Comparison of ENCODE assay signal across 14 cellular contexts in the genomic region with DNA sequence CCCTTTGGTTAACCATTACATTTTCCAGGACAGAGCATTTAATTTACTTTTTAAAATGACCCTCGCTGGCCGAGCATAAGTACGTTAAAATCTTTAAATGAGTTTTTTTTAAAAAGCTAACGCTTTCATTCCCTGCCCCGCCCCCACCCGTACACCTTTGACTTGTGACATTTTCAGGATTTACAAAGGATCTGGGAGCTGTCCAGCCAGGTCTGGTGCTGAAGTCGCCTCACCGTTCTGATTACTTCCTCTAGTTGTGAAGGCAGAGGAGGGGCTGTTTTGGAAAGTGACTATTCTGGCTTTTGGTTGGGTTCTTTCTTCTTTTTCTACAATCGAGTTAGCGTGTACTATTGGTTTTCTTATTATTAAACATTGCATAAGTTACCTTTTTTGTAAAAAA. TPM values are rescaled to one million over a fixed set of nuclear protein-coding genes. Genes with fewer than 3 reads are reported as not detected.
A peak's percentile ranks its signal among the peaks of the same experiment; 100 is the strongest.
DNase-seq lines count a peak whose midpoint lies in the region; ATAC-seq, FAIRE-seq and TF ChIP-seq lines count a peak whose summit lies in the region.
"Had no signal": no experiment of that assay in that cellular context is flagged by ENCODE, and none has a peak within 500 bp of the region (broad histone marks: within the 10 kb centered on the region; RNA-seq: fewer than 3 reads in every experiment).

No MANE protein-coding gene starts in this region.

- TF ChIP-seq CTCF in A549 (IDR thresholded peaks at IDR 0.05), result no peak
- no peak for TF ChIP-seq CTCF in H9 (conservative IDR thresholded peaks at IDR 0.05)
- TF ChIP-seq CTCF in WTC11 (IDR thresholded peaks at IDR 0.05), result no peak
- no peak for TF ChIP-seq CTCF in CD4-positive, alpha-beta T cell (IDR thresholded peaks at IDR 0.05)

- H3K4me1 Mint-ChIP-seq in H9 (peaks cover 8 to 19% of the 10 kb centered on the region in 2 experiments), WTC11 (peaks cover 12% of the 10 kb centered on the region; the same call in 1 of the 2 replicates)
- H3K4me1 Mint-ChIP-seq in CD4-positive, alpha-beta T cell (ENCODE audit: low read depth), result no peaks in the 10 kb centered on the region

- H3K23me2 ChIP-seq in H9 (ENCODE audit: insufficient read length, low read depth, low read length, poor library complexity, severe bottlenecking), result peaks cover 17% of the 10 kb centered on the region

- CTCF ChIA-PET in A549 (lab: Yijun Ruan, JAX) (interaction anchor here (1.5 kb wide), 2 partner anchors 11 to 727 kb away, joined by 4 read pairs; no protein-coding TSS in a partner anchor), WTC11 (lab: Charles Lee) (interaction anchor here (0.6 kb wide), 1 partner anchor 18 kb away, joined by 3 read pairs; no protein-coding TSS in a partner anchor)
- CTCF ChIA-PET in CD4-positive, alpha-beta T cell (lab: Charles Lee), result no interaction called here

- H3K4me1 ChIP-seq in A549 (peaks cover 4% of the 10 kb centered on the region; the same call in 1 of the 3 replicates), H9 (ENCODE audit: insufficient read depth, low read length) (no peaks in the 10 kb centered on the region)

- peaks cover 56% of the 10 kb centered on the region for H3K27me3 Mint-ChIP-seq in H9 (ENCODE audit: low read depth)
- peaks cover 57% of the 10 kb centered on the region for H3K27me3 Mint-ChIP-seq in WTC11 (ENCODE audit: low read depth)
- H3K27me3 Mint-ChIP-seq in CD4-positive, alpha-beta T cell, result peaks cover 49% of the 10 kb centered on the region

- H2BK12ac ChIP-seq in H9 (ENCODE audit: insufficient read length, low read depth, low read length), result no peak overlapping the region

- H3K4ac ChIP-seq in H9 (ENCODE audit: low read depth, low read length), result no peak overlapping the region

- no peak overlapping the region for H3K56ac ChIP-seq in H9 (ENCODE audit: insufficient read length, low read depth, low read length)

- H3K79me1 ChIP-seq in H9 (ENCODE audit: insufficient read depth, low read depth, low read length, poor library complexity, severe bottlenecking), result no peaks in the 10 kb centered on the region

- 19% methylated on average over 8 of the region's 10 CpGs for whole genome bisulfite sequencing in A549 (ENCODE audit: missing lambda C conversion rate)
- WGBS in H9 (ENCODE audit: extremely low coverage, insufficient read length, low lambda C conversion rate), result no CpG with 5 or more reads among the region's 10 CpGs

- H3K4me2 ChIP-seq in A549 (no peak overlapping the region), H9 (ENCODE audit: insufficient read depth, insufficient read length, low read length) (no peak overlapping the region)

- no peak overlapping the region for H3K4me3 Mint-ChIP-seq in H9
- no peak overlapping the region for H3K4me3 Mint-ChIP-seq in WTC11
- H3K4me3 Mint-ChIP-seq in CD4-positive, alpha-beta T cell, result no peak overlapping the region
- H3K4me3 Mint-ChIP-seq: activated naive CD8-positive, alpha-beta T cell; dendritic cell treated with granulocyte-macrophage colony-stimulating factor and Interleukin-4, amounts not matched to agents 40 ng/mL and 50 ng/mL, for 4 days had no signal

- H2AFZ ChIP-seq in H9 (ENCODE audit: low read length), result no peak overlapping the region

- no peak overlapping the region for H2BK20ac ChIP-seq in H9 (ENCODE audit: low read depth, low read length, poor library complexity, severe bottlenecking)

- POLR2A ChIA-PET in A549 (lab: Yijun Ruan, JAX) (no interaction called here), WTC11 (lab: Charles Lee) (interaction anchor here (0.6 kb wide), 2 partner anchors 62 to 954 kb away, joined by 3 to 5 read pairs; no protein-coding TSS in a partner anchor)
- POLR2A ChIA-PET in CD4-positive, alpha-beta T cell (lab: Charles Lee), result no interaction called here

- H3T11ph ChIP-seq in H9 (ENCODE audit: low read length), result no peak overlapping the region

- no peak overlapping the region for H2BK5ac ChIP-seq in H9 (ENCODE audit: insufficient read length, low read length)

- no peak overlapping the region for H3K4me3 ChIP-seq in A549
- H3K4me3 ChIP-seq: lung had no signal

- no peak overlapping the region for H4K8ac ChIP-seq in H9 (replicated peaks; ENCODE audit: insufficient read length, low read depth, low read length)

- ATAC-seq in A549 (no peak), WTC11 (no peak), GM18867 (IDR thresholded peaks at IDR 0.05; ENCODE audit: unreplicated experiment) (no peak)
- no peak for ATAC-seq in CD4-positive, alpha-beta T cell (ENCODE audit: poor library complexity)
- ATAC-seq: right cardiac atrium had no signal

- H2BK120ac ChIP-seq in H9 (ENCODE audit: low read depth, low read length, poor library complexity, severe bottlenecking), result no peak overlapping the region

- no peak for TF ChIP-seq RAD21 in A549 (conservative IDR thresholded peaks at IDR 0.05 in 1 of 2, IDR thresholded peaks at IDR 0.05 in 1 of 2)

- no peak overlapping the region for H3K18ac ChIP-seq in H9 (ENCODE audit: insufficient read length, low read depth, low read length)

- H3K9me3 ChIP-seq in A549, result no peaks in the 10 kb centered on the region
- H3K9me3 ChIP-seq in H9 (ENCODE audit: control insufficient read depth, low read depth, low read length), result no peaks in the 10 kb centered on the region
- H3K9me3 ChIP-seq in CD4-positive, alpha-beta T cell (ENCODE audit: control insufficient read depth, low read length), result peaks cover 7% of the 10 kb centered on the region

- intact Hi-C loops in CD4-positive, alpha-beta T cell (cut with DNase I, micrococcal nuclease), result no loop called here

- peaks cover 0 to 2% (median 0%) of the 10 kb centered on the region in 3 experiments; a peak in 2 of 7 replicates for H3K36me3 Mint-ChIP-seq in H9 (ENCODE audit: insufficient read depth in 1 of 3, low read depth in 3 of 3)
- H3K36me3 Mint-ChIP-seq in WTC11, result no peaks in the 10 kb centered on the region
- no peaks in the 10 kb centered on the region for H3K36me3 Mint-ChIP-seq in CD4-positive, alpha-beta T cell (ENCODE audit: low read depth)
- H3K36me3 Mint-ChIP-seq: activated naive CD8-positive, alpha-beta T cell had no signal

- DNase-seq in A549 (ENCODE audit: low read depth in 1 of 2, low spot score in 1 of 2) (no peak), H9 (peak; percentile 73), WTC11 (ENCODE audit: low spot score) (peak; percentile 89), kidney tubule cell (ENCODE audit: low spot score) (peak; percentile 16), cerebellum (ENCODE audit: low spot score) (no peak)
- no peak for DNase-seq in CD4-positive, alpha-beta T cell
- no peak for DNase-seq in activated CD4-positive, CD25-positive, alpha-beta regulatory T cell treated with anti-CD3 and anti-CD28 coated beads, Interleukin-2, amount 50 U/mL, for 72 hours
- DNase-seq: GOT3, IMR-90 had no signal

- H4K5ac ChIP-seq in H9 (ENCODE audit: insufficient read length, low read depth, low read length), result no peak overlapping the region

- H2AK5ac ChIP-seq in H9 (ENCODE audit: insufficient read length, low read length), result no peak overlapping the region

- H4K20me1 ChIP-seq in H9 (ENCODE audit: control insufficient read depth, insufficient read depth, insufficient read length), result no peaks in the 10 kb centered on the region

- no peaks in the 10 kb centered on the region; a peak in 1 of 5 replicates for H3K9me3 Mint-ChIP-seq in H9
- H3K9me3 Mint-ChIP-seq in WTC11, result no peaks in the 10 kb centered on the region
- H3K9me3 Mint-ChIP-seq in CD4-positive, alpha-beta T cell, result peaks cover 4% of the 10 kb centered on the region
- H3K9me3 Mint-ChIP-seq: dendritic cell treated with granulocyte-macrophage colony-stimulating factor and Interleukin-4, amounts not matched to agents 40 ng/mL and 50 ng/mL, for 4 days had no signal

- H3K23ac ChIP-seq in H9 (ENCODE audit: insufficient read length, low read depth, low read length), result no peak overlapping the region

- TF ChIP-seq EP300 in A549 (IDR thresholded peaks at IDR 0.05), result no peak

- H3K14ac ChIP-seq in H9 (ENCODE audit: insufficient read depth, low read length), result no peak overlapping the region

- no peak overlapping the region for H2BK15ac ChIP-seq in H9 (ENCODE audit: low read depth, low read length)

- H4K91ac ChIP-seq in H9 (ENCODE audit: insufficient read length, low read depth, low read length), result no peak overlapping the region

- no peaks in the 10 kb centered on the region for H3K79me2 ChIP-seq in H9 (ENCODE audit: insufficient read depth, low read length)

- TF ChIP-seq POLR2A in A549 (IDR thresholded peaks at IDR 0.05; ENCODE audit: low read length), result no peak

- FAIRE-seq in A549 (lab: Jason Lieb, UNC), result no peak

- H3K27me3 ChIP-seq in H9 (ENCODE audit: insufficient read depth, low read length), result peaks cover 26% of the 10 kb centered on the region; the same call in 1 of the 2 replicates
- peaks cover 40% of the 10 kb centered on the region for H3K27me3 ChIP-seq in CD4-positive, alpha-beta T cell (ENCODE audit: control insufficient read depth, insufficient read depth, low read length)

- H3K27ac Mint-ChIP-seq in H9, result no peak overlapping the region
- no peak overlapping the region for H3K27ac Mint-ChIP-seq in WTC11
- H3K27ac Mint-ChIP-seq in CD4-positive, alpha-beta T cell, result no peak overlapping the region
- H3K27ac Mint-ChIP-seq: activated naive CD8-positive, alpha-beta T cell; dendritic cell treated with granulocyte-macrophage colony-stimulating factor and Interleukin-4, amounts not matched to agents 40 ng/mL and 50 ng/mL, for 4 days had no signal

- no peak overlapping the region for H3K27ac ChIP-seq in A549
- H3K27ac ChIP-seq in H9 (ENCODE audit: insufficient read length, low read depth, low read length), result no peak overlapping the region
- H3K27ac ChIP-seq in CD4-positive, alpha-beta T cell (ENCODE audit: low read depth, low read length), result no peak overlapping the region

- no peak overlapping the region for H3K9ac ChIP-seq in H9 (ENCODE audit: extremely low read depth, insufficient read length, low read length)

TF ChIP-seq in WTC11, 78 proteins besides CTCF, POLR2A, EP300 and RAD21 (continues in another document):
- TF ChIP-seq, protein P1, sequence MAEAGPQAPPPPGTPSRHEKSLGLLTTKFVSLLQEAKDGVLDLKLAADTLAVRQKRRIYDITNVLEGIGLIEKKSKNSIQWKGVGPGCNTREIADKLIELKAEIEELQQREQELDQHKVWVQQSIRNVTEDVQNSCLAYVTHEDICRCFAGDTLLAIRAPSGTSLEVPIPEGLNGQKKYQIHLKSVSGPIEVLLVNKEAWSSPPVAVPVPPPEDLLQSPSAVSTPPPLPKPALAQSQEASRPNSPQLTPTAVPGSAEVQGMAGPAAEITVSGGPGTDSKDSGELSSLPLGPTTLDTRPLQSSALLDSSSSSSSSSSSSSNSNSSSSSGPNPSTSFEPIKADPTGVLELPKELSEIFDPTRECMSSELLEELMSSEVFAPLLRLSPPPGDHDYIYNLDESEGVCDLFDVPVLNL (CRISPR knock-in tag; IDR thresholded peaks at IDR 0.05; ENCODE audit: borderline replicate concordance, low read depth), result no peak

RNA-seq across cellular contexts. Expression of a gene that starts 2.9 kb away (rescaled TPM):
- polyA plus RNA-seq in A549 (2011; rRNA removed), result 0.04 and 0.07 TPM in 2 replicates
- 0.01 TPM in 2 replicates for polyA plus RNA-seq in A549 (2012; cell fraction: cytosol; rRNA removed)
- polyA plus RNA-seq in A549 (2012; cell fraction: nucleus; rRNA removed), result 0.02 TPM in 1 of 2 replicates, not detected in the other
- 0.01 TPM in 2 of 3 replicates, not detected in the other for polyA plus RNA-seq in A549 (2017; fragmentation: RNase III; extraction: RNeasy Plus Mini Kit Qiagen cat#74134 plus additional on column Dnase treatment)
- polyA minus RNA-seq in A549 (2011; rRNA and poly(A)+ RNA removed), result 0.05 TPM in 1 of 2 replicates, not detected in the other
- total RNA-seq in H9 (2021), result 0.11 TPM in 2 replicates
- total RNA-seq in WTC11 (2021), result 0.20 to 0.25 TPM (median 0.23 TPM) in 3 replicates
- total RNA-seq in cerebellum, result 34.8 TPM
- not detected for total RNA-seq in CD4-positive, alpha-beta T cell
- polyA plus RNA-seq: lung had no signal

Comparison
In these comparisons a context has a peak if more than half of its experiments do, and no peak if none do; other contexts are left out.
1. DNase-seq: peak in H9 (single experiment), WTC11 (single experiment) and kidney tubule cell (single experiment); none in A549 (0 of 2), cerebellum (single experiment), CD4-positive, alpha-beta T cell (0 of 10) and activated CD4-positive, CD25-positive, alpha-beta regulatory T cell treated with anti-CD3 and anti-CD28 coated beads, Interleukin-2, amount 50 U/mL, for 72 hours (single experiment).
2. RNA of a gene that starts 2.9 kb away (total RNA-seq): 34.8 TPM in cerebellum (single experiment); 0.20 to 0.25 TPM in WTC11, 0.11 TPM in H9 and not detected in CD4-positive, alpha-beta T cell; every median in the first group is over 10 times any median in the second.